ENCODE assay signal across 12 cellular contexts in the genomic region with DNA sequence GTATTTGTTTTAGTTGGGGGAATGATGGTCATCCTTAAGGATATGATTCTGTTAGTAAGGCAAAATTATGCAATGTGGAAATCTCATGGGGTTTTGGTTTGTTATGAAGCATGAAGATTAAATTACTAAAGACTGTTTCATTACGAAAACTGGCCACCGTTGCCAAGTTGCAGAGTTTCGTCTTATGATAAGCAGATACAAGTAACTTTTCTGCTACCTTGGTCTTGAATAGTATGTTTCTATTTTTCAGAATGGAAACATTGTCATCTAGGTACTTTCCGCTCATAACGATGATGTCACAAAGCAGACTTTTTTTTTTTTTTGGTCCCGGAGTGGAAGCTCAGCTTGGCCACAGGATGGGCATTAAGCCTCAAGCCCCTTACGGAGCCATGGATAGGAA. TPM values are rescaled to one million over a fixed set of nuclear protein-coding genes. Genes with fewer than 3 reads are reported as not detected.
A peak's percentile ranks its signal among the peaks of the same experiment; 100 is the strongest.
DNase-seq lines count a peak whose midpoint lies in the region; ATAC-seq, FAIRE-seq and TF ChIP-seq lines count a peak whose summit lies in the region.
"Had no signal": no experiment of that assay in that cellular context is flagged by ENCODE, and none has a peak within 500 bp of the region (broad histone marks: within the 10 kb centered on the region; RNA-seq: fewer than 3 reads in every experiment).

No MANE protein-coding gene starts in this region.

- H3K4me3 ChIP-seq in foreskin fibroblast (ENCODE audit: low read depth in 1 of 2, low read length in 2 of 2) (no peak overlapping the region), Peyer's patch (no peak overlapping the region), prostate gland (no peak overlapping the region)

- H3K4me1 ChIP-seq in Peyer's patch: peaks cover 0 to 12% (median 0%) of the 10 kb centered on the region in 4 donors
- no peaks in the 10 kb centered on the region for H3K4me1 ChIP-seq in prostate gland (replicated peaks)

- POLR2A ChIA-PET in CD4-positive, alpha-beta T cell (lab: Charles Lee): interaction anchor here (1.2 kb wide), 1 partner anchor 14 kb away, joined by 3 read pairs; the partner anchor contains the start of gene KIF3A

- no peaks in the 10 kb centered on the region for H3K27me3 ChIP-seq in CD4-positive, alpha-beta T cell (ENCODE audit: control insufficient read depth, insufficient read depth, low read length)
- H3K27me3 ChIP-seq in Peyer's patch (no peaks in the 10 kb centered on the region), prostate gland (replicated peaks; ENCODE audit: insufficient read depth) (no peaks in the 10 kb centered on the region)

- H3K36me3 ChIP-seq in Peyer's patch (no peaks in the 10 kb centered on the region), prostate gland (no peaks in the 10 kb centered on the region)

- no peaks in the 10 kb centered on the region for H3K9me3 Mint-ChIP-seq in CD4-positive, alpha-beta T cell
- H3K9me3 Mint-ChIP-seq: endodermal cell, neural crest cell had no signal

- H3K27ac Mint-ChIP-seq in CD4-positive, alpha-beta T cell: peak overlapping the region; percentile 41
- H3K27ac Mint-ChIP-seq: endodermal cell had no signal

- no peak for FAIRE-seq in frontal cortex (lab: Jason Lieb, UNC)
- no peak for FAIRE-seq in H54 (lab: Jason Lieb, UNC)

- CTCF ChIA-PET in CD4-positive, alpha-beta T cell (lab: Charles Lee): no interaction called here

- H3K4me1 Mint-ChIP-seq in CD4-positive, alpha-beta T cell (ENCODE audit: low read depth): peaks cover 24% of the 10 kb centered on the region
- H3K4me1 Mint-ChIP-seq: neural crest cell had no signal

- ATAC-seq in CD4-positive, alpha-beta T cell (ENCODE audit: poor library complexity): no peak
- ATAC-seq in GM19023 (IDR thresholded peaks at IDR 0.05; ENCODE audit: unreplicated experiment) (peak; percentile 25), HG03521 (IDR thresholded peaks at IDR 0.05; ENCODE audit: unreplicated experiment) (peak; percentile 33)

- WGBS in prostate gland: 83% methylated on average over 7 of the region's 7 CpGs

- H3K27ac ChIP-seq in CD4-positive, alpha-beta T cell (ENCODE audit: low read depth, low read length): no peak overlapping the region
- H3K27ac ChIP-seq in Peyer's patch (no peak overlapping the region), prostate gland (no peak overlapping the region)

- H3K36me3 Mint-ChIP-seq in CD4-positive, alpha-beta T cell (ENCODE audit: low read depth): peaks cover 20% of the 10 kb centered on the region

- H3K9me3 ChIP-seq in CD4-positive, alpha-beta T cell (ENCODE audit: control insufficient read depth, low read length): no peaks in the 10 kb centered on the region
- H3K9me3 ChIP-seq in Peyer's patch: no peaks in the 10 kb centered on the region
- no peaks in the 10 kb centered on the region for H3K9me3 ChIP-seq in prostate gland

- no peak for DNase-seq in CD4-positive, alpha-beta T cell
- peak; percentile 47 to 70 for DNase-seq in foreskin fibroblast
- no peak for DNase-seq in Peyer's patch
- no peak for DNase-seq in prostate gland (ENCODE audit: low spot score)
- no peak for DNase-seq in frontal cortex (ENCODE audit: low spot score in 2 of 2)
- DNase-seq in H54 (ENCODE audit: insufficient read length, low spot score): no peak
- DNase-seq: endodermal cell, GDM1, trophoblast cell had no signal

- TF ChIP-seq POLR2A in Peyer's patch (IDR thresholded peaks at IDR 0.05) (no peak), prostate gland (IDR thresholded peaks at IDR 0.05) (no peak), H54 (IDR thresholded peaks at IDR 0.05; ENCODE audit: low read depth, low read length) (no peak)

- H3K4me3 Mint-ChIP-seq in CD4-positive, alpha-beta T cell: no peak overlapping the region
- H3K4me3 Mint-ChIP-seq: endodermal cell, neural crest cell had no signal

- no peaks in the 10 kb centered on the region for H3K27me3 Mint-ChIP-seq in CD4-positive, alpha-beta T cell

- intact Hi-C loops in CD4-positive, alpha-beta T cell (cut with DNase I, micrococcal nuclease): no loop called here
- intact Hi-C loops in prostate gland (cut with DNase I): no loop called here

- TF ChIP-seq CTCF in CD4-positive, alpha-beta T cell (IDR thresholded peaks at IDR 0.05): no peak
- TF ChIP-seq CTCF in foreskin fibroblast (IDR thresholded peaks at IDR 0.05; ENCODE audit: low read depth, low read length) (no peak), Peyer's patch (IDR thresholded peaks at IDR 0.05) (no peak), prostate gland (IDR thresholded peaks at IDR 0.05) (no peak)

RNA-seq across cellular contexts. Expression of gene CCNI2, which starts 4.2 kb away (rescaled TPM):
- total RNA-seq in CD4-positive, alpha-beta T cell: 1 to 10 TPM; 7.2 to 8.8 TPM
- 10 to 100 TPM in 2 of 4 donors, 1 to 10 TPM in 2; 7.1 to 30.8 (median 11.7) TPM for total RNA-seq in Peyer's patch
- 1 to 10 TPM in 1 of 2 donors, not detected in 1; 5.9 TPM for total RNA-seq in prostate gland
- 1.6 TPM for total RNA-seq in frontal cortex
- total RNA-seq: neural crest cell had no signal

RNA-seq across cellular contexts. Expression of gene KIF3A, which starts 14.1 kb away (rescaled TPM):
- 10 to 100 TPM; 10.2 to 12.4 TPM for total RNA-seq in CD4-positive, alpha-beta T cell
- total RNA-seq in Peyer's patch: 10 to 100 TPM in 1 of 4 donors, 1 to 10 TPM in 3; 1.5 to 32.2 (median 4.0) TPM
- total RNA-seq in prostate gland: 10 to 100 TPM in 1 of 2 donors, 1 to 10 TPM in 1; 5.9 to 14.0 TPM
- 95.8 TPM for total RNA-seq in frontal cortex

RNA-seq across cellular contexts. Expression of gene SEPTIN8, which starts 25.6 kb away (rescaled TPM):
- 1 to 10 TPM; 4.4 to 5.3 TPM for total RNA-seq in CD4-positive, alpha-beta T cell
- 10 to 100 TPM; 33.6 to 85.8 (median 56.2) TPM for total RNA-seq in Peyer's patch
- total RNA-seq in prostate gland: 10 to 100 TPM; 27.7 to 38.5 TPM
- total RNA-seq in frontal cortex: 28.1 TPM

Comparison
In these comparisons a context has a peak if more than half of its experiments do, and no peak if none do; other contexts are left out.
1. DNase-seq: peak in foreskin fibroblast (2 of 2); none in CD4-positive, alpha-beta T cell (0 of 10), Peyer's patch (0 of 3), prostate gland (single experiment), frontal cortex (0 of 2) and H54 (single experiment).